Comparison of ENCODE assay signal across 12 cellular contexts in the genomic region with DNA sequence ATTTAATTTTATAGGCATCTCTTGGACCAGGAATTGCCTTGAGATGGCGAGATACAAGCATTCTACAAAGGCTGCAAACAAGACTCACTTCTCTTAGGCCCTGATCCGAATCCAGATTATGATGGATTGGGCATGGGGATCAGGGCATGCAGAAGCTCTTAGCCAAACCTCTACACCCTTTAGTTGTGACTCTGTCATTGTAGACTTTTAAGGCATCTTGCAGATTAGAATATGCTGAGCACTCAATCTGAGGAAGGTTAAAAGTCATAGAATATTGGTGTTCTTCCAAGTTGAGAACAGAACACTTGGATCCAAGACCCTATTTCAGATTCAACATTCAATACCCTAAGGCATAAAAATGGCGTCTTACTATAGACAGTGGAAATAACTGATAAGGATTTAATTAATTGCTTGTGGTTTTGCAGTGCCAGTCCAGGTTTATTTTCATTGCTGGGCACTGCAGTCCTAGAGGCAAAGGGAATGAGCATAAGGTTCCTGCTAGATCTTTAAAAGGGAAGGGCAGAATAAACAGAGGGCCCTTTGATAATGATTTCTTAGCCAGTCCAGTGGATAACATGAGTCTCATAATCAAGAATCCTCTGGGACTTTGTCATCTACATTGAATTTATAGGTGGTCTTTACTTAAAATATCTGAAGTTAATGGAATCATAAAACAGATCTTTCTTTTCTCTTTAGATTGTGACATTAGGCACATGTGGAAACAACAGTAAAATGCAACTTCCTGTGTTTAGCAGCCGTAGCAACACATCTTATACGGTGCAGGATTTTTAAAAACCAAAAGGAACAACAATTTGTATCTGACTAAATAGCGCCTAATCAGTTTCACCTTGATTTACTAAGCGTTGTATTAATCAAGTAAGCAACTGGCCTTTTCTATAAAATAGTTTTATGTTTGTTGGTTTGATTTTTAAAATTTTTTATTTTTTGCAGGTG. TPM values are rescaled to one million over a fixed set of nuclear protein-coding genes. Genes with fewer than 3 reads are reported as not detected.
DNase-seq lines count a peak whose midpoint lies in the region; ATAC-seq, FAIRE-seq and TF ChIP-seq lines count a peak whose summit lies in the region.
"Had no signal": no experiment of that assay in that cellular context is flagged by ENCODE, and none has a peak within 500 bp of the region (broad histone marks: within the 10 kb centered on the region; RNA-seq: fewer than 3 reads in every experiment).

No MANE protein-coding gene starts in this region.

- H3K9me1 ChIP-seq in endothelial cell of umbilical vein (replicated peaks; ENCODE audit: control insufficient read depth, extremely low read depth, insufficient read depth, low read length): no peaks in the 10 kb centered on the region

- no peaks in the 10 kb centered on the region for H3K36me3 ChIP-seq in endothelial cell of umbilical vein (ENCODE audit: control insufficient read depth in 2 of 2, extremely low read depth in 1 of 2, insufficient read depth in 2 of 2, low read length in 2 of 2)
- H3K36me3 ChIP-seq in muscle layer of duodenum (ENCODE audit: control insufficient read depth in 1 of 2, insufficient read depth in 2 of 2, low read length in 2 of 2): no peaks in the 10 kb centered on the region
- no peaks in the 10 kb centered on the region for H3K36me3 ChIP-seq in uterus
- no peaks in the 10 kb centered on the region for H3K36me3 ChIP-seq in colonic mucosa

- CTCF ChIA-PET in endothelial cell of umbilical vein (lab: Charles Lee): interaction anchor here (0.8 to 2.1 kb wide), 5 partner anchors 9 to 318 kb away, joined by 3 to 12 read pairs (median 5); no protein-coding TSS in a partner anchor

- TF ChIP-seq CTCF in endothelial cell of umbilical vein (IDR thresholded peaks at IDR 0.05; ENCODE audit: extremely low read depth in 1 of 2, insufficient read depth in 1 of 2, low read depth in 1 of 2, low read length in 2 of 2): no peak
- TF ChIP-seq CTCF in uterus (IDR thresholded peaks at IDR 0.05): no peak
- TF ChIP-seq CTCF in colonic mucosa (IDR thresholded peaks at IDR 0.05): no peak

- peak overlapping the region; percentile 78 for H3K4me2 ChIP-seq in endothelial cell of umbilical vein (ENCODE audit: insufficient read depth, low read length)

- no peak overlapping the region for H3K4me3 ChIP-seq in endothelial cell of umbilical vein (replicated peaks in 1 of 3; ENCODE audit: insufficient read depth in 1 of 3, low read depth in 1 of 3, low read length in 3 of 3)
- H3K4me3 ChIP-seq in muscle layer of duodenum (ENCODE audit: low read depth in 1 of 2, low read length in 2 of 2): no peak overlapping the region
- H3K4me3 ChIP-seq in uterus: no peak overlapping the region
- H3K4me3 ChIP-seq in colonic mucosa: no peak overlapping the region

- no TSS peak for BruUV-seq in endothelial cell of umbilical vein (replicated peaks; lab: Mats Ljungman, UMichigan)

- no peak overlapping the region for H3K4me3 Mint-ChIP-seq in natural killer cell treated with Interleukin-12 subunit alpha and Interleukin-12 subunit beta and Interleukin-15 and Interleukin-18, amount 100 ng/mL, for 72 hours

- peak; percentile 36 for DNase-seq in NCI-H146 treated with DMSO at 0.1 percent for 48 hours (lab: John Stamatoyannopoulos, UW; ENCODE audit: unreplicated experiment)
- peak; percentile 49 for DNase-seq in endothelial cell of umbilical vein (ENCODE audit: low read depth, low spot score)
- no peak for DNase-seq in uterus
- no peak for DNase-seq in natural killer cell treated with Interleukin-12 subunit alpha and Interleukin-12 subunit beta and Interleukin-15 and Interleukin-18, amount 100 ng/mL, for 72 hours (ENCODE audit: low spot score)
- DNase-seq in colonic mucosa: no peak
- DNase-seq: activated T-cell treated with anti-CD3 and anti-CD28 coated beads for 4 hours; CD8-positive, alpha-beta memory T cell; Kasumi-1; midbrain; NCI-H2171 had no signal

- H3K4me1 Mint-ChIP-seq in natural killer cell treated with Interleukin-12 subunit alpha and Interleukin-12 subunit beta and Interleukin-15 and Interleukin-18, amount 100 ng/mL, for 72 hours (ENCODE audit: low read depth in 2 of 2): peaks cover 17 to 30% of the 10 kb centered on the region in 2 donors

- H4K20me1 ChIP-seq in endothelial cell of umbilical vein (replicated peaks; ENCODE audit: control insufficient read depth, extremely low read depth, insufficient read depth, low read length): no peaks in the 10 kb centered on the region

- no peak overlapping the region for H3K27ac Mint-ChIP-seq in natural killer cell treated with Interleukin-12 subunit alpha and Interleukin-12 subunit beta and Interleukin-15 and Interleukin-18, amount 100 ng/mL, for 72 hours

- no peaks in the 10 kb centered on the region for H3K27me3 Mint-ChIP-seq in natural killer cell treated with Interleukin-12 subunit alpha and Interleukin-12 subunit beta and Interleukin-15 and Interleukin-18, amount 100 ng/mL, for 72 hours
- H3K27me3 Mint-ChIP-seq: CD8-positive, alpha-beta memory T cell had no signal

- FAIRE-seq in endothelial cell of umbilical vein (lab: Jason Lieb, UNC): no peak

- no peak for TF ChIP-seq POLR2A in endothelial cell of umbilical vein (IDR thresholded peaks at IDR 0.05; ENCODE audit: low read depth, low read length)
- TF ChIP-seq POLR2A in uterus (IDR thresholded peaks at IDR 0.05): no peak

- H3K36me3 Mint-ChIP-seq in natural killer cell treated with Interleukin-12 subunit alpha and Interleukin-12 subunit beta and Interleukin-15 and Interleukin-18, amount 100 ng/mL, for 72 hours: no peaks in the 10 kb centered on the region

- no peak overlapping the region for H3K9ac ChIP-seq in endothelial cell of umbilical vein (replicated peaks; ENCODE audit: extremely low read depth, insufficient read depth, low read length)
- H3K9ac ChIP-seq in colonic mucosa (ENCODE audit: low read depth in 2 of 2, low read length in 2 of 2): no peak overlapping the region

- intact Hi-C loops in endothelial cell of umbilical vein (cut with micrococcal nuclease): loop anchor here (1.0 to 2.0 kb wide), 4 partner anchors 39 to 317 kb away; a partner anchor contains a TSS
- intact Hi-C loops in uterus (cut with DNase I; ENCODE audit: low total_unique reads): no loop called here
- intact Hi-C loops in colonic mucosa (cut with DNase I): no loop called here

- ATAC-seq in natural killer cell treated with Interleukin-12 subunit alpha and Interleukin-12 subunit beta and Interleukin-15 and Interleukin-18, amount 100 ng/mL, for 72 hours: no peak
- no peak for ATAC-seq in GM18517 (IDR thresholded peaks at IDR 0.05; ENCODE audit: unreplicated experiment)

- H3K27ac ChIP-seq in endothelial cell of umbilical vein (ENCODE audit: insufficient read depth, low read depth, low read length): peak overlapping the region; percentile 0
- peak overlapping the region; percentile 5 for H3K27ac ChIP-seq in muscle layer of duodenum (ENCODE audit: low read length)
- H3K27ac ChIP-seq in uterus: peak overlapping the region; percentile 33 to 58
- H3K27ac ChIP-seq in colonic mucosa: no peak overlapping the region

- POLR2A ChIA-PET in endothelial cell of umbilical vein (lab: Charles Lee): no interaction called here

- H3K4me1 ChIP-seq in endothelial cell of umbilical vein (ENCODE audit: control insufficient read depth, extremely low read depth, insufficient read depth, low read length): peaks cover 53% of the 10 kb centered on the region
- peaks cover 15 to 84% of the 10 kb centered on the region in 2 donors for H3K4me1 ChIP-seq in muscle layer of duodenum (ENCODE audit: control insufficient read depth in 1 of 2, insufficient read depth in 2 of 2, low read length in 2 of 2)
- peaks cover 0 to 18% of the 10 kb centered on the region in 2 donors for H3K4me1 ChIP-seq in uterus
- H3K4me1 ChIP-seq in colonic mucosa: peaks cover 14% of the 10 kb centered on the region

- no peak overlapping the region for H2AFZ ChIP-seq in endothelial cell of umbilical vein (ENCODE audit: low read depth, low read length)

- dilution Hi-C loops in endothelial cell of umbilical vein (cut with MboI; ENCODE audit: extremely low pct_ligation_motif_present, low sequenced_read_pairs): no loop called here

- H3K79me2 ChIP-seq in endothelial cell of umbilical vein (ENCODE audit: control insufficient read depth, insufficient read depth, low read length): peaks cover 71% of the 10 kb centered on the region

- H3K9me3 ChIP-seq in endothelial cell of umbilical vein (replicated peaks; ENCODE audit: control insufficient read depth, insufficient read depth, low read length): no peaks in the 10 kb centered on the region
- H3K9me3 ChIP-seq in muscle layer of duodenum (ENCODE audit: control insufficient read depth in 1 of 2, low read length in 2 of 2): no peaks in the 10 kb centered on the region
- no peaks in the 10 kb centered on the region for H3K9me3 ChIP-seq in uterus
- H3K9me3 ChIP-seq in colonic mucosa: no peaks in the 10 kb centered on the region

- H3K9me3 Mint-ChIP-seq in natural killer cell treated with Interleukin-12 subunit alpha and Interleukin-12 subunit beta and Interleukin-15 and Interleukin-18, amount 100 ng/mL, for 72 hours: no peaks in the 10 kb centered on the region
- H3K9me3 Mint-ChIP-seq: CD8-positive, alpha-beta memory T cell had no signal

- H3K27me3 ChIP-seq in endothelial cell of umbilical vein (ENCODE audit: control insufficient read depth in 2 of 2, insufficient read depth in 2 of 2, low read length in 2 of 2): no peaks in the 10 kb centered on the region
- H3K27me3 ChIP-seq in muscle layer of duodenum (ENCODE audit: low read depth, low read length): no peaks in the 10 kb centered on the region
- no peaks in the 10 kb centered on the region for H3K27me3 ChIP-seq in uterus
- no peaks in the 10 kb centered on the region for H3K27me3 ChIP-seq in colonic mucosa

TF ChIP-seq in endothelial cell of umbilical vein, 7 proteins besides CTCF, POLR2A, EP300 and RAD21 (continues in another document):
- TF ChIP-seq, protein P1, sequence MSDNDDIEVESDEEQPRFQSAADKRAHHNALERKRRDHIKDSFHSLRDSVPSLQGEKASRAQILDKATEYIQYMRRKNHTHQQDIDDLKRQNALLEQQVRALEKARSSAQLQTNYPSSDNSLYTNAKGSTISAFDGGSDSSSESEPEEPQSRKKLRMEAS (IDR thresholded peaks at IDR 0.05; ENCODE audit: insufficient read depth, insufficient read length): no peak
- TF ChIP-seq GATA2 (IDR thresholded peaks at IDR 0.05; ENCODE audit: insufficient read depth, insufficient read length, low read depth, low read length): no peak

RNA-seq across cellular contexts. Expression of a gene that starts 17.6 kb away (rescaled TPM):
- total RNA-seq in endothelial cell of umbilical vein (160 and 178 TPM in 2 replicates), uterus (100 to 1,000 TPM in 1 of 4 donors, 10 to 100 TPM in 3; 78.2 to 145 (median 90.1) TPM), colonic mucosa (10 to 100 TPM; 42.5 to 46.9 TPM)
- 16.3 and 16.4 TPM in 2 replicates for polyA plus RNA-seq in endothelial cell of umbilical vein
- 29.6 and 33.0 TPM in 2 replicates for polyA plus RNA-seq in endothelial cell of umbilical vein (2011; cell fraction: cytosol; rRNA removed)
- 39.3 and 44.1 TPM in 2 replicates for polyA plus RNA-seq in endothelial cell of umbilical vein (2011; cell fraction: nucleus; rRNA removed)
- 31.3 and 53.0 TPM in 2 replicates for polyA plus RNA-seq in endothelial cell of umbilical vein (2012)
- 70.7 and 72.0 TPM in 2 replicates for polyA minus RNA-seq in endothelial cell of umbilical vein
- 8.0 TPM for polyA minus RNA-seq in endothelial cell of umbilical vein (2011; cell fraction: cytosol; rRNA and poly(A)+ RNA removed)
- 81.0 and 88.1 TPM in 2 replicates for polyA minus RNA-seq in endothelial cell of umbilical vein (2011; cell fraction: nucleus; rRNA and poly(A)+ RNA removed)
- 10 to 100 TPM; 19.9 to 23.6 TPM for total RNA-seq in natural killer cell treated with Interleukin-12 subunit alpha and Interleukin-12 subunit beta and Interleukin-15 and Interleukin-18, amount 100 ng/mL, for 72 hours

Comparison
In these comparisons a context has a peak if more than half of its experiments do, and no peak if none do; other contexts are left out.
1. DNase-seq: peak in NCI-H146 treated with DMSO at 0.1 percent for 48 hours (single experiment) and endothelial cell of umbilical vein (single experiment); none in uterus (0 of 2), natural killer cell treated with Interleukin-12 subunit alpha and Interleukin-12 subunit beta and Interleukin-15 and Interleukin-18, amount 100 ng/mL, for 72 hours (single experiment) and colonic mucosa (single experiment).